In genomic region chr11:42013656-42014201, GRCh38 we compare ENCODE assay signal across 21 cellular contexts.
"Had no signal": no experiment of that assay in that cellular context is flagged by ENCODE, and none has a peak within 500 bp of the region (broad histone marks: within the 10 kb centered on the region; RNA-seq: fewer than 3 reads in every experiment).

No MANE protein-coding gene starts in this region.

- H3K4me1 ChIP-seq: foreskin keratinocyte, left lung, testis, uterus had no signal

- H3K27me3 ChIP-seq: cardiac muscle cell, foreskin keratinocyte, left lung, testis, uterus had no signal

- DNase-seq: activated B cell treated with CpG ODN at 0.5 μM for 24 hours; activated CD4-positive, alpha-beta T cell treated with anti-CD3 and anti-CD28 coated beads for 36 hours; activated CD4-positive, alpha-beta T cell treated with anti-CD3 and anti-CD28 coated beads, Interleukin-2, amount 50 U/mL, for 48 hours; activated effector memory CD4-positive, alpha-beta T cell treated with Interleukin-2 at 50 U/mL for 16 hours; activated naive CD4-positive, alpha-beta T cell treated with anti-CD3 and anti-CD28 coated beads for 36 hours; activated naive CD8-positive, alpha-beta T cell treated with anti-CD3 and anti-CD28 coated beads, Interleukin-2, amount 10 ng/mL, durations not matched to agents 7 days and 5 days; activated T-cell treated with anti-CD3 and anti-CD28 coated beads, Interleukin-2, amount 50 U/mL, for 48 hours; amniotic stem cell; erythroblast; kidney; left lung; naive thymus-derived CD8-positive, alpha-beta T cell; retina; stimulated activated CD4-positive, alpha-beta T cell treated with anti-CD3 and anti-CD28 coated beads, Interleukin-2, amount 100 ng/mL, for 48 hours; stimulated activated naive CD4-positive, alpha-beta T cell; testis; trophoblast cell; uterus had no signal

- H3K4me3 ChIP-seq: cardiac muscle cell, left lung, lung, testis, uterus had no signal

- H3K27ac ChIP-seq: cardiac muscle cell, foreskin keratinocyte, left lung, testis, uterus had no signal

- H3K9me3 ChIP-seq: left lung, testis, uterus had no signal

- ATAC-seq: activated CD4-positive, alpha-beta T cell treated with anti-CD3 and anti-CD28 coated beads for 36 hours; foreskin keratinocyte; left lung; naive thymus-derived CD8-positive, alpha-beta T cell had no signal

- H3K36me3 ChIP-seq: cardiac muscle cell, left lung, uterus had no signal
